In the genomic region with DNA sequence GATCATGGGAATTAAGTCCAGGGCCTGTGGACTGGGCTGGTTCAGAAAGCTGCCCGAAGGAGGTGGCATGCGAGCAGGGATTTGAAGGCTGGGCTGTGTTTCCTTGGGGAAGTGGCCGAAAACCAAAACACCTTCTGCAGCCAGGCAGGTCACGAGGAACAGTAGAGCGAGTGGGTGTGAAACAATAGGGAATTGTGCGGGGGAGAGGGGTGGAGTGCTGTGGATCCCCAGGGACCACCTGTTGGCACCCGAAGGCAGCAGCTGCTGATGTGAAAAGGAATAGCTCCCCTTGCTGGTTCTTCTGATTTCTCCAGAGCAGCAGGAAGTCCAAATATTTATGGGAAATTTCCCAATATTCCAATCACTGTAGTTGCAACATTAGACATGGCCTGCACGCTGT, we compare ENCODE assay signal across 18 cellular contexts. TPM values are rescaled to one million over a fixed set of nuclear protein-coding genes. Genes with fewer than 3 reads are reported as not detected.
DNase-seq lines count a peak whose midpoint lies in the region; ATAC-seq and TF ChIP-seq lines count a peak whose summit lies in the region.
"Had no signal": no experiment of that assay in that cellular context is flagged by ENCODE, and none has a peak within 500 bp of the region (broad histone marks: within the 10 kb centered on the region; RNA-seq: fewer than 3 reads in every experiment).

No MANE protein-coding gene starts in this region.

- DNase-seq in COLO829 (ENCODE audit: low spot score), result peak; percentile 25
- no peak for DNase-seq in T-helper 17 cell
- no peak for DNase-seq in fibroblast of pulmonary artery (ENCODE audit: low read depth)
- DNase-seq in substantia nigra (lab: John Stamatoyannopoulos, UW), result no peak
- DNase-seq in CD1c-positive myeloid dendritic cell (ENCODE audit: extremely low spot score), result no peak
- no peak for DNase-seq in NCI-H1694 (lab: John Stamatoyannopoulos, UW)
- DNase-seq: Caco-2; CD4-positive, alpha-beta T cell; DMS53; GDM1; Kasumi-1; NCI-H1417; NCI-H187 treated with DMSO at 0.1 percent for 48 hours; NCI-H226; NCI-H524 treated with DMSO at 0.1 percent for 48 hours; Peyer's patch; T-helper 1 cell had no signal

- no peak for TF ChIP-seq CTCF in HEK293 (tag by site-specific recombination; IDR thresholded peaks at IDR 0.05)
- peak; percentile 3 for TF ChIP-seq CTCF in fibroblast of pulmonary artery (IDR thresholded peaks at IDR 0.05; ENCODE audit: low read length, missing control alignments)

- no peaks in the 10 kb centered on the region for H3K4me1 ChIP-seq in HEK293 (ENCODE audit: control insufficient read depth, insufficient read depth, low read length)
- H3K4me1 ChIP-seq: Peyer's patch had no signal

- peaks cover 6% of the 10 kb centered on the region for H3K4me1 Mint-ChIP-seq in T-helper 17 cell

- no peaks in the 10 kb centered on the region for H3K9me3 ChIP-seq in HEK293 (ENCODE audit: control insufficient read depth, insufficient read depth, low read depth, low read length)
- H3K9me3 ChIP-seq in T-helper 17 cell (ENCODE audit: control insufficient read depth, low read length, poor library complexity, severe bottlenecking), result no peaks in the 10 kb centered on the region
- H3K9me3 ChIP-seq: Caco-2, Peyer's patch had no signal

- H3K4me3 ChIP-seq in HEK293 (ENCODE audit: low read depth, low read length), result no peak overlapping the region
- H3K4me3 ChIP-seq in fibroblast of pulmonary artery (replicated peaks; ENCODE audit: low read depth, low read length), result no peak overlapping the region
- H3K4me3 ChIP-seq: Peyer's patch had no signal

- no peaks in the 10 kb centered on the region for H3K27me3 Mint-ChIP-seq in T-helper 17 cell
- H3K27me3 Mint-ChIP-seq: CD4-positive, alpha-beta T cell had no signal

- no peak for ATAC-seq in T-helper 17 cell

- CTCF ChIA-PET in HEK293 (lab: Yijun Ruan, JAX), result interaction anchor here (0.6 to 18.1 kb wide), 12 partner anchors 12 to 834 kb away, joined by 3 to 847 read pairs (median 8); no protein-coding TSS in a partner anchor

- POLR2A ChIA-PET in HEK293 (lab: Yijun Ruan, JAX), result no interaction called here

- H3K27ac ChIP-seq in HEK293 (ENCODE audit: extremely low read depth, low read depth, low read length), result no peak overlapping the region
- no peak overlapping the region for H3K27ac ChIP-seq in substantia nigra (ENCODE audit: low read depth, low read length, poor library complexity, severe bottlenecking)
- H3K27ac ChIP-seq: Peyer's patch had no signal

- peaks cover 9% of the 10 kb centered on the region for H3K36me3 Mint-ChIP-seq in T-helper 17 cell (ENCODE audit: low read depth)

- H3K36me3 ChIP-seq in HEK293 (ENCODE audit: control insufficient read depth in 2 of 2, insufficient read depth in 1 of 2, low read length in 2 of 2), result no peaks in the 10 kb centered on the region
- H3K36me3 ChIP-seq: Peyer's patch had no signal

- peak overlapping the region; percentile 62 for H3K27ac Mint-ChIP-seq in T-helper 17 cell
- H3K27ac Mint-ChIP-seq: CD4-positive, alpha-beta T cell had no signal

- H3K4me3 Mint-ChIP-seq in T-helper 17 cell, result no peak overlapping the region
- H3K4me3 Mint-ChIP-seq: CD4-positive, alpha-beta T cell had no signal

TF ChIP-seq in HEK293, 187 proteins besides CTCF, POLR2A, EP300 and RAD21:
- TF ChIP-seq EGR2 (tag by site-specific recombination; IDR thresholded peaks at IDR 0.05; ENCODE audit: low read depth) (peak; percentile 30; the same call in 1 of the 2 replicates), ZNF544 (tag by site-specific recombination; IDR thresholded peaks at IDR 0.05) (no peak), SCRT2 (tag by site-specific recombination; IDR thresholded peaks at IDR 0.05) (peak; percentile 83)

RNA-seq across cellular contexts. Expression of gene TP53I11, which starts 24.6 kb away (rescaled TPM):
- total RNA-seq in T-helper 17 cell, result 1 to 10 TPM; 1.8 to 3.9 TPM
